ENCODE assay signal across 2 cellular contexts in the genomic region with DNA sequence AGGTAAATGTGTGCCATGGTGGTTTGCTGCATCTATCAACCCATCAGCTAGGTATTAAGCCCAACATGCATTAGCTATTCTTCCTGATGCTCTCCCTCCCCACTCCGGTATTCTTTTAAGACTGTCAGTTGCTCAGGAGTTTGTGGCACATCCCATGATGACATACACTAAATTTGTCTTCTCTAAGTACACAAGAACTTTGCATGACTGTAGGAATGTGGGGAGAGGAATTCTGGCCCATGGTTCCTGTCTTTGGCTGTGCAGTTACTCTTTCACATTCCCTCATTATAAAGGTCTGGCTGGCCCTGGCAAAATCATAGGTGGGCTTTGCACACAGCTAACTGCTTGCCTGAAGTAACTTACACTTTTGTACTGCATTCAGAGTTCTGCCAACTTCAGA.
TF ChIP-seq lines count a peak whose summit lies in the region.

No MANE protein-coding gene starts in this region.

TF ChIP-seq in GM23338, 12 proteins besides CTCF, POLR2A, EP300 and RAD21:
- TF ChIP-seq, protein P1, sequence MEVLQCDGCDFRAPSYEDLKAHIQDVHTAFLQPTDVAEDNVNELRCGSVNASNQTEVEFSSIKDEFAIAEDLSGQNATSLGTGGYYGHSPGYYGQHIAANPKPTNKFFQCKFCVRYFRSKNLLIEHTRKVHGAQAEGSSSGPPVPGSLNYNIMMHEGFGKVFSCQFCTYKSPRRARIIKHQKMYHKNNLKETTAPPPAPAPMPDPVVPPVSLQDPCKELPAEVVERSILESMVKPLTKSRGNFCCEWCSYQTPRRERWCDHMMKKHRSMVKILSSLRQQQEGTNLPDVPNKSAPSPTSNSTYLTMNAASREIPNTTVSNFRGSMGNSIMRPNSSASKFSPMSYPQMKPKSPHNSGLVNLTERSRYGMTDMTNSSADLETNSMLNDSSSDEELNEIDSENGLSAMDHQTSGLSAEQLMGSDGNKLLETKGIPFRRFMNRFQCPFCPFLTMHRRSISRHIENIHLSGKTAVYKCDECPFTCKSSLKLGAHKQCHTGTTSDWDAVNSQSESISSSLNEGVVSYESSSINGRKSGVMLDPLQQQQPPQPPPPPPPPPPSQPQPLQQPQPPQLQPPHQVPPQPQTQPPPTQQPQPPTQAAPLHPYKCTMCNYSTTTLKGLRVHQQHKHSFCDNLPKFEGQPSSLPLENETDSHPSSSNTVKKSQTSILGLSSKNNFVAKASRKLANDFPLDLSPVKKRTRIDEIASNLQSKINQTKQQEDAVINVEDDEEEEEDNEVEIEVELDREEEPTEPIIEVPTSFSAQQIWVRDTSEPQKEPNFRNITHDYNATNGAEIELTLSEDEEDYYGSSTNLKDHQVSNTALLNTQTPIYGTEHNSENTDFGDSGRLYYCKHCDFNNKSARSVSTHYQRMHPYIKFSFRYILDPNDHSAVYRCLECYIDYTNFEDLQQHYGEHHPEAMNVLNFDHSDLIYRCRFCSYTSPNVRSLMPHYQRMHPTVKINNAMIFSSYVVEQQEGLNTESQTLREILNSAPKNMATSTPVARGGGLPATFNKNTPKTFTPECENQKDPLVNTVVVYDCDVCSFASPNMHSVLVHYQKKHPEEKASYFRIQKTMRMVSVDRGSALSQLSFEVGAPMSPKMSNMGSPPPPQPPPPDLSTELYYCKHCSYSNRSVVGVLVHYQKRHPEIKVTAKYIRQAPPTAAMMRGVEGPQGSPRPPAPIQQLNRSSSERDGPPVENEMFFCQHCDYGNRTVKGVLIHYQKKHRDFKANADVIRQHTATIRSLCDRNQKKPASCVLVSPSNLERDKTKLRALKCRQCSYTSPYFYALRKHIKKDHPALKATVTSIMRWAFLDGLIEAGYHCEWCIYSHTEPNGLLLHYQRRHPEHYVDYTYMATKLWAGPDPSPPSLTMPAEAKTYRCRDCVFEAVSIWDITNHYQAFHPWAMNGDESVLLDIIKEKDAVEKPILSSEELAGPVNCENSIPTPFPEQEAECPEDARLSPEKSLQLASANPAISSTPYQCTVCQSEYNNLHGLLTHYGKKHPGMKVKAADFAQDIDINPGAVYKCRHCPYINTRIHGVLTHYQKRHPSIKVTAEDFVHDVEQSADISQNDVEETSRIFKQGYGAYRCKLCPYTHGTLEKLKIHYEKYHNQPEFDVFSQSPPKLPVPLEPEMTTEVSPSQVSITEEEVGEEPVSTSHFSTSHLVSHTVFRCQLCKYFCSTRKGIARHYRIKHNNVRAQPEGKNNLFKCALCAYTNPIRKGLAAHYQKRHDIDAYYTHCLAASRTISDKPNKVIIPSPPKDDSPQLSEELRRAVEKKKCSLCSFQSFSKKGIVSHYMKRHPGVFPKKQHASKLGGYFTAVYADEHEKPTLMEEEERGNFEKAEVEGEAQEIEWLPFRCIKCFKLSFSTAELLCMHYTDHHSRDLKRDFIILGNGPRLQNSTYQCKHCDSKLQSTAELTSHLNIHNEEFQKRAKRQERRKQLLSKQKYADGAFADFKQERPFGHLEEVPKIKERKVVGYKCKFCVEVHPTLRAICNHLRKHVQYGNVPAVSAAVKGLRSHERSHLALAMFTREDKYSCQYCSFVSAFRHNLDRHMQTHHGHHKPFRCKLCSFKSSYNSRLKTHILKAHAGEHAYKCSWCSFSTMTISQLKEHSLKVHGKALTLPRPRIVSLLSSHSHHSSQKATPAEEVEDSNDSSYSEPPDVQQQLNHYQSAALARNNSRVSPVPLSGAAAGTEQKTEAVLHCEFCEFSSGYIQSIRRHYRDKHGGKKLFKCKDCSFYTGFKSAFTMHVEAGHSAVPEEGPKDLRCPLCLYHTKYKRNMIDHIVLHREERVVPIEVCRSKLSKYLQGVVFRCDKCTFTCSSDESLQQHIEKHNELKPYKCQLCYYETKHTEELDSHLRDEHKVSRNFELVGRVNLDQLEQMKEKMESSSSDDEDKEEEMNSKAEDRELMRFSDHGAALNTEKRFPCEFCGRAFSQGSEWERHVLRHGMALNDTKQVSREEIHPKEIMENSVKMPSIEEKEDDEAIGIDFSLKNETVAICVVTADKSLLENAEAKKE (CRISPR knock-in tag; IDR thresholded peaks at IDR 0.05) = no peak
- TF ChIP-seq EZH2 (IDR thresholded peaks at IDR 0.05; ENCODE audit: low read depth, unreplicated experiment) (no peak), CREB1 (CRISPR knock-in tag; IDR thresholded peaks at IDR 0.05; ENCODE audit: low read depth) (no peak)

TF ChIP-seq in SK-N-SH treated with all-trans-retinoic acid at 6 μM for 48 hours, 23 proteins besides CTCF, POLR2A, EP300 and RAD21 (continued from another document):
- TF ChIP-seq ZNF70 (CRISPR knock-in tag; IDR thresholded peaks at IDR 0.05) = no peak
- TF ChIP-seq ZC3H10 (CRISPR knock-in tag; IDR thresholded peaks at IDR 0.05) = no peak
- TF ChIP-seq, protein P2, sequence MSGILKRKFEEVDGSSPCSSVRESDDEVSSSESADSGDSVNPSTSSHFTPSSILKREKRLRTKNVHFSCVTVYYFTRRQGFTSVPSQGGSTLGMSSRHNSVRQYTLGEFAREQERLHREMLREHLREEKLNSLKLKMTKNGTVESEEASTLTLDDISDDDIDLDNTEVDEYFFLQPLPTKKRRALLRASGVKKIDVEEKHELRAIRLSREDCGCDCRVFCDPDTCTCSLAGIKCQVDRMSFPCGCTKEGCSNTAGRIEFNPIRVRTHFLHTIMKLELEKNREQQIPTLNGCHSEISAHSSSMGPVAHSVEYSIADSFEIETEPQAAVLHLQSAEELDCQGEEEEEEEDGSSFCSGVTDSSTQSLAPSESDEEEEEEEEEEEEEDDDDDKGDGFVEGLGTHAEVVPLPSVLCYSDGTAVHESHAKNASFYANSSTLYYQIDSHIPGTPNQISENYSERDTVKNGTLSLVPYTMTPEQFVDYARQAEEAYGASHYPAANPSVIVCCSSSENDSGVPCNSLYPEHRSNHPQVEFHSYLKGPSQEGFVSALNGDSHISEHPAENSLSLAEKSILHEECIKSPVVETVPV (CRISPR knock-in tag; IDR thresholded peaks at IDR 0.05) = no peak
- no peak for TF ChIP-seq GLIS3 (CRISPR knock-in tag; IDR thresholded peaks at IDR 0.05)
- no peak for TF ChIP-seq ZNF565 (CRISPR knock-in tag; conservative IDR thresholded peaks at IDR 0.05; ENCODE audit: low read depth)
- TF ChIP-seq ZFP3 (CRISPR knock-in tag; IDR thresholded peaks at IDR 0.05) = no peak
- no peak for TF ChIP-seq TOX (CRISPR knock-in tag; IDR thresholded peaks at IDR 0.05; ENCODE audit: borderline replicate concordance)
TF ChIP-seq in SK-N-SH treated with all-trans-retinoic acid at 6 μM for 48 hours: peak in this region for 0.
